1 cellular context compared by ENCODE assay signal in genomic region chr22:45413368-45414211, GRCh38.
TF ChIP-seq lines count a peak whose summit lies in the region.

RIBC2 (plus strand) TSS chr22:45413693; CDS start chr22:45413887, 194 bp downstream.
SMC1B (minus strand) TSS chr22:45413599; CDS start chr22:45413567, 32 bp downstream.

TF ChIP-seq in H1, 55 proteins besides CTCF, POLR2A, EP300 and RAD21 (continued from another document):
- no peak for TF ChIP-seq NRF1 (IDR thresholded peaks at IDR 0.05; ENCODE audit: low read depth, low read length)
- peak; percentile 31 for TF ChIP-seq CTBP2 (IDR thresholded peaks at IDR 0.05; ENCODE audit: borderline replicate concordance, insufficient read depth, insufficient read length, low read length)
- TF ChIP-seq BCL11A (IDR thresholded peaks at IDR 0.05; ENCODE audit: low read depth in 2 of 2, low read length in 2 of 2): no peak
- TF ChIP-seq GABPA (IDR thresholded peaks at IDR 0.05; ENCODE audit: borderline replicate concordance, insufficient read depth, low read length): no peak
- TF ChIP-seq RBBP5 (IDR thresholded peaks at IDR 0.05; ENCODE audit: borderline replicate concordance, low read depth, low read length): peak; percentile 33; the same call in 1 of the 2 replicates
- no peak for TF ChIP-seq JUND (IDR thresholded peaks at IDR 0.05; ENCODE audit: low read length)
- TF ChIP-seq KDM1A (IDR thresholded peaks at IDR 0.05; ENCODE audit: borderline replicate concordance, low read length): 0 out of 2 replicates have a peak, but pooled peaks have one; percentile 44
- peak in 1 of 2 experiments; percentile 89; a peak in 1 of 4 replicates for TF ChIP-seq HDAC2 (IDR thresholded peaks at IDR 0.05; ENCODE audit: borderline replicate concordance in 1 of 2, low read depth in 2 of 2, low read length in 2 of 2)
- TF ChIP-seq KDM4A (IDR thresholded peaks at IDR 0.05; ENCODE audit: low read depth, low read length, severe bottlenecking): peak; percentile 98
- TF ChIP-seq SUZ12 (IDR thresholded peaks at IDR 0.05; ENCODE audit: low read length): 0 out of 2 replicates have a peak, but pooled peaks have one; percentile 41
- peak; percentile 47 for TF ChIP-seq EZH2 (IDR thresholded peaks at IDR 0.05; ENCODE audit: low read depth, low read length, severe bottlenecking)
- TF ChIP-seq ATF2 (IDR thresholded peaks at IDR 0.05; ENCODE audit: low read length): peak; percentile 49; the same call in 1 of the 2 replicates
- TF ChIP-seq SAP30 (IDR thresholded peaks at IDR 0.05; ENCODE audit: insufficient read depth, insufficient replicate concordance, low read length): peak; percentile 69
- TF ChIP-seq RNF2 (IDR thresholded peaks at IDR 0.05; ENCODE audit: borderline replicate concordance, low read depth, low read length, missing control alignments, poor library complexity, severe bottlenecking): peak; percentile 81
- TF ChIP-seq BACH1 (IDR thresholded peaks at IDR 0.05; ENCODE audit: low read length): peak; percentile 47; the same call in 1 of the 2 replicates
- TF ChIP-seq SP4 (IDR thresholded peaks at IDR 0.05; ENCODE audit: low read length): 0 out of 2 replicates have a peak, but pooled peaks have one; percentile 24
- TF ChIP-seq ASH2L (IDR thresholded peaks at IDR 0.05; ENCODE audit: low read length): peak; percentile 84
- TF ChIP-seq BRCA1 (IDR thresholded peaks at IDR 0.05; ENCODE audit: low read depth, low read length): peak; percentile 91
- TF ChIP-seq CHD2 (IDR thresholded peaks at IDR 0.05; ENCODE audit: low read length): peak; percentile 99
- peak; percentile 94 for TF ChIP-seq MAX (IDR thresholded peaks at IDR 0.05)
- no peak for TF ChIP-seq MAFK (IDR thresholded peaks at IDR 0.05; ENCODE audit: low read depth, low read length)
- TF ChIP-seq E2F6 (IDR thresholded peaks at IDR 0.05): peak; percentile 100
- TF ChIP-seq CREB1 (IDR thresholded peaks at IDR 0.05): peak; percentile 59
- 0 out of 4 replicates have a peak, but pooled peaks have one; percentile 44 to 75 for TF ChIP-seq SIN3A (conservative IDR thresholded peaks at IDR 0.05 in 1 of 2, IDR thresholded peaks at IDR 0.05 in 1 of 2; ENCODE audit: low read depth in 1 of 2, low read length in 2 of 2)
